ENCODE assay signal across 12 cellular contexts in genomic region chr7:146002431-146003078, GRCh38.
DNase-seq lines count a peak whose midpoint lies in the region; ATAC-seq lines count a peak whose summit lies in the region.
"Had no signal": no experiment of that assay in that cellular context is flagged by ENCODE, and none has a peak within 500 bp of the region (broad histone marks: within the 10 kb centered on the region; RNA-seq: fewer than 3 reads in every experiment).

No MANE protein-coding gene starts in this region.

- POLR2A ChIA-PET in activated CD8-positive, alpha-beta T cell treated with anti-CD3 and anti-CD28 coated beads, Interleukin-2, amount 10 ng/mL, durations not matched to agents 7 days and 5 days (lab: Charles Lee) = no interaction called here

- DNase-seq in SW480 (ENCODE audit: low spot score) (peak; percentile 14), DMS79 (lab: John Stamatoyannopoulos, UW) (no peak), ACHN (no peak), putamen (ENCODE audit: low spot score) (no peak)
- no peak for DNase-seq in activated CD8-positive, alpha-beta T cell treated with anti-CD3 and anti-CD28 coated beads, Interleukin-2, amount 10 ng/mL, durations not matched to agents 7 days and 5 days
- DNase-seq: glutamatergic neuron, NCI-H526, posterior cingulate gyrus, trophoblast cell had no signal

- no peak overlapping the region for H3K27ac Mint-ChIP-seq in activated CD8-positive, alpha-beta T cell treated with anti-CD3 and anti-CD28 coated beads, Interleukin-2, amount 10 ng/mL, durations not matched to agents 7 days and 5 days

- in situ Hi-C loops in ACHN (cut with HindIII; ENCODE audit: low pct_ligation_motif_present, low pct_unique_long_range_greater_than_20kb, low sequenced_read_pairs) = no loop called here

- H3K27me3 Mint-ChIP-seq in activated CD8-positive, alpha-beta T cell treated with anti-CD3 and anti-CD28 coated beads, Interleukin-2, amount 10 ng/mL, durations not matched to agents 7 days and 5 days (ENCODE audit: low read depth) = no peaks in the 10 kb centered on the region

- no peaks in the 10 kb centered on the region for H3K36me3 Mint-ChIP-seq in activated CD8-positive, alpha-beta T cell treated with anti-CD3 and anti-CD28 coated beads, Interleukin-2, amount 10 ng/mL, durations not matched to agents 7 days and 5 days (ENCODE audit: low read depth)

- ATAC-seq in GM18519 (IDR thresholded peaks at IDR 0.05; ENCODE audit: low FRiP score, unreplicated experiment) = peak; percentile 96
- peak; percentile 98 for ATAC-seq in GM21717 (IDR thresholded peaks at IDR 0.05; ENCODE audit: unreplicated experiment)
- ATAC-seq in HG03139 (IDR thresholded peaks at IDR 0.05; ENCODE audit: unreplicated experiment) = peak; percentile 98
- ATAC-seq in activated CD8-positive, alpha-beta T cell treated with anti-CD3 and anti-CD28 coated beads, Interleukin-2, amount 10 ng/mL, durations not matched to agents 7 days and 5 days = no peak

- H3K4me3 Mint-ChIP-seq in activated CD8-positive, alpha-beta T cell treated with anti-CD3 and anti-CD28 coated beads, Interleukin-2, amount 10 ng/mL, durations not matched to agents 7 days and 5 days = no peak overlapping the region

- H3K4me1 Mint-ChIP-seq in activated CD8-positive, alpha-beta T cell treated with anti-CD3 and anti-CD28 coated beads, Interleukin-2, amount 10 ng/mL, durations not matched to agents 7 days and 5 days (ENCODE audit: low read depth) = peaks cover 5% of the 10 kb centered on the region

- CTCF ChIA-PET in activated CD8-positive, alpha-beta T cell treated with anti-CD3 and anti-CD28 coated beads, Interleukin-2, amount 10 ng/mL, durations not matched to agents 7 days and 5 days (lab: Charles Lee) = no interaction called here

- H3K9me3 Mint-ChIP-seq in activated CD8-positive, alpha-beta T cell treated with anti-CD3 and anti-CD28 coated beads, Interleukin-2, amount 10 ng/mL, durations not matched to agents 7 days and 5 days (ENCODE audit: insufficient read depth) = no peaks in the 10 kb centered on the region
